12 cellular contexts compared by ENCODE assay signal in the genomic region with DNA sequence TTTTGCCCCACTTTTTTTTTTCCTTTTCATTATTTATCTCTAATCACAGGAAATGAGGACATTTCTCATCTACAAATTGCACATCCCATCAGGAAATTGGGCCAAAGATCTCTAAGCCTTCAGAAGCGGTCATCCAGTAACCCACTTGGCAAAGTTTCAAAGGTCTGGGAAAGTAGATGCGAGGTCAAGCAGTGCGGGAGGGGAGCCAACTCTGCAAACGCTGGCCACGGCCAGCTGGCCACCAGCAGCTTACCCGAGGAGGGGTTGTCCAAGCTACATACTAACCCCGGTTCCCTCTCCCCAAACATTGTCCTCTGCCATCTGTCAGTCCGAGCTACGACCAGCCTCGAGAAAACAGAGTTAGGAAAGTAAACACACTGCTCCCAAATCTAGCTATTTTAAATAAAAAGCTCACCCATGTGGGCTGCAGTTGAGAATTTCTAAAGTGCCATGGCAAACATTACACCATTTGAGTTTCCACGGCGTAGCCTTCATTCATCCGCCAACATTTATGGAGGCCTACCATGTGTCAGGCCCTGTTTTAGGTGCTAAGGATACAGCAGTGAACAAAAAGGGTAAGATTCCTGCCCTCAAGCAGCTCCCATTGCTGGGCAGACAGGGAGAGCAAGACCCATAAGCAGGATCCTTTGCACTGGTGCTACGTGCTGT. TPM values are rescaled to one million over a fixed set of nuclear protein-coding genes. Genes with fewer than 3 reads are reported as not detected.
A peak's percentile ranks its signal among the peaks of the same experiment; 100 is the strongest.
DNase-seq lines count a peak whose midpoint lies in the region; ATAC-seq and TF ChIP-seq lines count a peak whose summit lies in the region.
"Had no signal": no experiment of that assay in that cellular context is flagged by ENCODE, and none has a peak within 500 bp of the region (broad histone marks: within the 10 kb centered on the region; RNA-seq: fewer than 3 reads in every experiment).

No MANE protein-coding gene starts in this region.

- TF ChIP-seq RAD21 in SK-N-SH (IDR thresholded peaks at IDR 0.05; ENCODE audit: low read length): no peak

- no peak overlapping the region for H2AFZ ChIP-seq in SK-N-SH (ENCODE audit: low read depth)

- no peak overlapping the region for H3K4me3 ChIP-seq in SK-N-SH (ENCODE audit: low read depth in 2 of 2, low read length in 1 of 2)
- no peak overlapping the region for H3K4me3 ChIP-seq in mucosa of stomach (ENCODE audit: low read length)
- no peak overlapping the region for H3K4me3 ChIP-seq in urinary bladder (ENCODE audit: low read depth, low read length)

- ATAC-seq in SK-N-SH treated with all-trans-retinoic acid at 6 μM for 48 hours (no peak), HG03108 (IDR thresholded peaks at IDR 0.05; ENCODE audit: unreplicated experiment) (no peak), GM19463 (IDR thresholded peaks at IDR 0.05; ENCODE audit: unreplicated experiment) (no peak)

- TF ChIP-seq EP300 in SK-N-SH (IDR thresholded peaks at IDR 0.05; ENCODE audit: borderline replicate concordance in 1 of 2, low read depth in 1 of 2, low read length in 1 of 2): no peak

- POLR2A ChIA-PET in SK-N-SH (lab: Yijun Ruan, JAX): no interaction called here

- no peak for TF ChIP-seq CTCF in SK-N-SH (IDR thresholded peaks at IDR 0.05)

- H3K4me2 ChIP-seq in SK-N-SH: no peak overlapping the region

- peak; percentile 25 for DNase-seq in SK-N-SH
- DNase-seq in dermis microvascular lymphatic vessel endothelial cell (ENCODE audit: low read depth in 2 of 2): peak; percentile 60 to 75
- DNase-seq in NCI-H2171 (lab: John Stamatoyannopoulos, UW): no peak
- DNase-seq: activated CD8-positive, alpha-beta memory T cell treated with anti-CD3 and anti-CD28 coated beads, Interleukin-2, amount 50 U/mL, for 4 hours; H9; kidney glomerular epithelial cell; NCI-H1092 treated with DMSO at 0.1 percent for 48 hours had no signal

- H3K27ac ChIP-seq in SK-N-SH (ENCODE audit: low read depth in 2 of 2, low read length in 1 of 2): no peak overlapping the region
- peak overlapping the region; percentile 27 for H3K27ac ChIP-seq in urinary bladder (ENCODE audit: low read depth)

- H3K9me2 ChIP-seq in SK-N-SH: no peaks in the 10 kb centered on the region

- H3K27me3 ChIP-seq in SK-N-SH (ENCODE audit: insufficient read depth): peaks cover 29% of the 10 kb centered on the region; the same call in 1 of the 2 replicates
- H3K27me3 ChIP-seq in mucosa of stomach (ENCODE audit: control insufficient read depth, insufficient read depth, low read length): no peaks in the 10 kb centered on the region

- WGBS in SK-N-SH (ENCODE audit: low lambda C conversion rate): 43% methylated on average over 14 of the region's 14 CpGs
- WGBS in urinary bladder: 36% methylated on average over 14 of the region's 14 CpGs

- H3K9me3 ChIP-seq in SK-N-SH (no peaks in the 10 kb centered on the region), mucosa of stomach (ENCODE audit: control insufficient read depth, low read length) (no peaks in the 10 kb centered on the region)

- H3K79me2 ChIP-seq in SK-N-SH (ENCODE audit: insufficient read depth): no peaks in the 10 kb centered on the region

- no peaks in the 10 kb centered on the region for H3F3A ChIP-seq in SK-N-SH (replicated peaks; ENCODE audit: insufficient read depth)

- H3K4me1 ChIP-seq in SK-N-SH (ENCODE audit: control insufficient read depth in 1 of 2, insufficient read depth in 2 of 2, low read depth in 1 of 2, low read length in 1 of 2) (peaks cover 0 to 5% of the 10 kb centered on the region in 2 experiments; a peak in 1 of 4 replicates), mucosa of stomach (ENCODE audit: control insufficient read depth, insufficient read depth, low read length) (peaks cover 23% of the 10 kb centered on the region), urinary bladder (ENCODE audit: insufficient read depth) (no peaks in the 10 kb centered on the region)

- no peaks in the 10 kb centered on the region for H3K36me3 ChIP-seq in SK-N-SH (replicated peaks in 1 of 2; ENCODE audit: control insufficient read depth in 1 of 2, insufficient read depth in 2 of 2, low read length in 1 of 2)
- no peaks in the 10 kb centered on the region for H3K36me3 ChIP-seq in mucosa of stomach (ENCODE audit: control insufficient read depth, insufficient read depth, low read length)
- no peaks in the 10 kb centered on the region for H3K36me3 ChIP-seq in urinary bladder (ENCODE audit: insufficient read depth)

- H3K9ac ChIP-seq in SK-N-SH (no peak overlapping the region), mucosa of stomach (ENCODE audit: low read length) (peak overlapping the region; percentile 2)

- CTCF ChIA-PET in SK-N-SH (lab: Yijun Ruan, JAX): interaction anchor here (0.6 to 2.4 kb wide), 5 partner anchors 10 to 486 kb away, joined by 3 to 5 read pairs (median 3); a partner anchor contains a TSS

- H4K20me1 ChIP-seq in SK-N-SH (ENCODE audit: insufficient read depth): no peaks in the 10 kb centered on the region

TF ChIP-seq in SK-N-SH, 30 proteins besides CTCF, POLR2A, EP300 and RAD21 (continues in another document):
- no peak for TF ChIP-seq CHD2 (IDR thresholded peaks at IDR 0.05; ENCODE audit: low read length, partially characterized antibody)
- TF ChIP-seq TAF1 (IDR thresholded peaks at IDR 0.05; ENCODE audit: borderline replicate concordance, low read depth, low read length): no peak
- no peak for TF ChIP-seq ELF1 (IDR thresholded peaks at IDR 0.05)
- TF ChIP-seq FOSL2 (IDR thresholded peaks at IDR 0.05; ENCODE audit: borderline replicate concordance, low read depth): no peak
- TF ChIP-seq FOXM1 (IDR thresholded peaks at IDR 0.05; ENCODE audit: low read depth): no peak
- TF ChIP-seq, protein P1, sequence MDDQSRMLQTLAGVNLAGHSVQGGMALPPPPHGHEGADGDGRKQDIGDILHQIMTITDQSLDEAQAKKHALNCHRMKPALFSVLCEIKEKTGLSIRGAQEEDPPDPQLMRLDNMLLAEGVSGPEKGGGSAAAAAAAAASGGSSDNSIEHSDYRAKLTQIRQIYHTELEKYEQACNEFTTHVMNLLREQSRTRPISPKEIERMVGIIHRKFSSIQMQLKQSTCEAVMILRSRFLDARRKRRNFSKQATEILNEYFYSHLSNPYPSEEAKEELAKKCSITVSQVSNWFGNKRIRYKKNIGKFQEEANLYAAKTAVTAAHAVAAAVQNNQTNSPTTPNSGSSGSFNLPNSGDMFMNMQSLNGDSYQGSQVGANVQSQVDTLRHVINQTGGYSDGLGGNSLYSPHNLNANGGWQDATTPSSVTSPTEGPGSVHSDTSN (IDR thresholded peaks at IDR 0.05): no peak
- no peak for TF ChIP-seq JUND (IDR thresholded peaks at IDR 0.05)
- TF ChIP-seq, protein P2, sequence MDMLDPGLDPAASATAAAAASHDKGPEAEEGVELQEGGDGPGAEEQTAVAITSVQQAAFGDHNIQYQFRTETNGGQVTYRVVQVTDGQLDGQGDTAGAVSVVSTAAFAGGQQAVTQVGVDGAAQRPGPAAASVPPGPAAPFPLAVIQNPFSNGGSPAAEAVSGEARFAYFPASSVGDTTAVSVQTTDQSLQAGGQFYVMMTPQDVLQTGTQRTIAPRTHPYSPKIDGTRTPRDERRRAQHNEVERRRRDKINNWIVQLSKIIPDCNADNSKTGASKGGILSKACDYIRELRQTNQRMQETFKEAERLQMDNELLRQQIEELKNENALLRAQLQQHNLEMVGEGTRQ (IDR thresholded peaks at IDR 0.05; ENCODE audit: borderline replicate concordance, low read depth, low read length): no peak

TF ChIP-seq in SK-N-SH treated with all-trans-retinoic acid at 6 μM for 48 hours, 23 proteins besides CTCF, POLR2A, EP300 and RAD21 (continues in another document):
- TF ChIP-seq ARNTL (CRISPR knock-in tag; IDR thresholded peaks at IDR 0.05; ENCODE audit: borderline replicate concordance, low read depth) (no peak), ISL1 (CRISPR knock-in tag; IDR thresholded peaks at IDR 0.05) (no peak), ZNF8 (CRISPR knock-in tag; IDR thresholded peaks at IDR 0.05) (no peak)
- TF ChIP-seq, protein P3, sequence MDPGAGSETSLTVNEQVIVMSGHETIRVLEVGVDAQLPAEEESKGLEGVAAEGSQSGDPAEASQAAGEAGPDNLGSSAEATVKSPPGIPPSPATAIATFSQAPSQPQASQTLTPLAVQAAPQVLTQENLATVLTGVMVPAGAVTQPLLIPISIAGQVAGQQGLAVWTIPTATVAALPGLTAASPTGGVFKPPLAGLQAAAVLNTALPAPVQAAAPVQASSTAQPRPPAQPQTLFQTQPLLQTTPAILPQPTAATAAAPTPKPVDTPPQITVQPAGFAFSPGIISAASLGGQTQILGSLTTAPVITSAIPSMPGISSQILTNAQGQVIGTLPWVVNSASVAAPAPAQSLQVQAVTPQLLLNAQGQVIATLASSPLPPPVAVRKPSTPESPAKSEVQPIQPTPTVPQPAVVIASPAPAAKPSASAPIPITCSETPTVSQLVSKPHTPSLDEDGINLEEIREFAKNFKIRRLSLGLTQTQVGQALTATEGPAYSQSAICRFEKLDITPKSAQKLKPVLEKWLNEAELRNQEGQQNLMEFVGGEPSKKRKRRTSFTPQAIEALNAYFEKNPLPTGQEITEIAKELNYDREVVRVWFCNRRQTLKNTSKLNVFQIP (CRISPR knock-in tag; IDR thresholded peaks at IDR 0.05; ENCODE audit: borderline replicate concordance, low read depth): no peak

RNA-seq across cellular contexts. Expression of a gene that starts 11.5 kb away (rescaled TPM):
- polyA plus RNA-seq in SK-N-SH (2012; rRNA removed) (not detected in 2 replicates), urinary bladder (0.05 TPM)
- polyA plus RNA-seq in SK-N-SH (2012; cell fraction: cytosol; rRNA removed): not detected in 2 replicates
- not detected in 2 replicates for polyA plus RNA-seq in SK-N-SH (2012; cell fraction: nucleus; rRNA removed)
- total RNA-seq in dermis microvascular lymphatic vessel endothelial cell (not detected in 2 replicates), urinary bladder (0.69 TPM)
- total RNA-seq: H9 had no signal

RNA-seq across cellular contexts. Expression of a gene that starts 30.7 kb away (rescaled TPM):
- polyA plus RNA-seq in SK-N-SH (2012; rRNA removed): not detected in 2 replicates
- not detected in 2 replicates for polyA plus RNA-seq in SK-N-SH (2012; cell fraction: cytosol; rRNA removed)
- not detected in 2 replicates for polyA plus RNA-seq in SK-N-SH (2012; cell fraction: nucleus; rRNA removed)
- total RNA-seq in dermis microvascular lymphatic vessel endothelial cell: not detected in 2 replicates
- not detected for total RNA-seq in urinary bladder
- not detected for polyA plus RNA-seq in urinary bladder

RNA-seq across cellular contexts. Expression of a gene that starts 53.9 kb away (rescaled TPM):
- not detected in 2 replicates for polyA plus RNA-seq in SK-N-SH (2012; rRNA removed)
- polyA plus RNA-seq in SK-N-SH (2012; cell fraction: cytosol; rRNA removed): 0.13 TPM in 1 of 2 replicates, not detected in the other
- polyA plus RNA-seq in SK-N-SH (2012; cell fraction: nucleus; rRNA removed): 0.16 TPM in 1 of 2 replicates, not detected in the other
- not detected in 2 replicates for total RNA-seq in dermis microvascular lymphatic vessel endothelial cell
- total RNA-seq in urinary bladder: 10.7 TPM
- 17.5 TPM for polyA plus RNA-seq in urinary bladder

Comparison
In these comparisons a context has a peak if more than half of its experiments do, and no peak if none do; other contexts are left out.
1. RNA of a gene that starts 53.9 kb away (total RNA-seq): 10.7 TPM in urinary bladder (single experiment); not detected in dermis microvascular lymphatic vessel endothelial cell; every median in the first group is over 10 times any median in the second.